Comparison of ENCODE assay signal across 1 cellular context in genomic region chr10:130110236-130111114, GRCh38.
TF ChIP-seq lines count a peak whose summit lies in the region.

C10orf143 (minus strand) TSS chr10:130110830; CDS start chr10:130110772, 58 bp downstream.

TF ChIP-seq in HepG2, 621 proteins besides CTCF, POLR2A, EP300 and RAD21 (continued from another document and continues in another):
- no peak for TF ChIP-seq SKIL (CRISPR knock-in tag; IDR thresholded peaks at IDR 0.05; ENCODE audit: borderline replicate concordance)
- no peak for TF ChIP-seq HNF4G (IDR thresholded peaks at IDR 0.05; ENCODE audit: borderline replicate concordance, low read depth, low read length)
- 0 out of 2 replicates have a peak, but pooled peaks have one; percentile 46 for TF ChIP-seq HNF4G (CRISPR knock-in tag; IDR thresholded peaks at IDR 0.05; ENCODE audit: borderline replicate concordance, low read depth)
- TF ChIP-seq NFIC (IDR thresholded peaks at IDR 0.05; ENCODE audit: low read length): no peak; the same call in 1 of the 2 replicates
- no peak for TF ChIP-seq MTF1 (CRISPR knock-in tag; IDR thresholded peaks at IDR 0.05)
- TF ChIP-seq ZKSCAN1 (IDR thresholded peaks at IDR 0.05; ENCODE audit: low read length): no peak; the same call in 1 of the 2 replicates
- TF ChIP-seq CSRNP2 (CRISPR knock-in tag; conservative IDR thresholded peaks at IDR 0.05; ENCODE audit: low read depth): no peak
- peak; percentile 82 for TF ChIP-seq AHR (CRISPR knock-in tag; IDR thresholded peaks at IDR 0.05)
- TF ChIP-seq THAP7 (CRISPR knock-in tag; IDR thresholded peaks at IDR 0.05): no peak
- no peak for TF ChIP-seq RBAK (CRISPR knock-in tag; IDR thresholded peaks at IDR 0.05)
- no peak; the same call in 1 of the 2 replicates for TF ChIP-seq ZNF761 (CRISPR knock-in tag; conservative IDR thresholded peaks at IDR 0.05)
- TF ChIP-seq SSRP1 (CRISPR knock-in tag; IDR thresholded peaks at IDR 0.05): no peak
- TF ChIP-seq ZNF780A (CRISPR knock-in tag; IDR thresholded peaks at IDR 0.05): no peak; the same call in 1 of the 2 replicates
- no peak for TF ChIP-seq MTA3 (CRISPR knock-in tag; IDR thresholded peaks at IDR 0.05)
- TF ChIP-seq KDM5B (CRISPR knock-in tag; IDR thresholded peaks at IDR 0.05; ENCODE audit: borderline replicate concordance): peak; percentile 86
- 0 out of 2 replicates have a peak, but pooled peaks have one; percentile 67 for TF ChIP-seq CCDC6 (CRISPR knock-in tag; IDR thresholded peaks at IDR 0.05)
- no peak for TF ChIP-seq NR2F6 (IDR thresholded peaks at IDR 0.05)
- TF ChIP-seq NR2F6 (CRISPR knock-in tag; IDR thresholded peaks at IDR 0.05): peak; percentile 18; the same call in 1 of the 2 replicates
- TF ChIP-seq ZNF513 (CRISPR knock-in tag; conservative IDR thresholded peaks at IDR 0.05): no peak
- no peak; the same call in 1 of the 2 replicates for TF ChIP-seq ZBTB34 (CRISPR knock-in tag; IDR thresholded peaks at IDR 0.05)
- TF ChIP-seq DRAP1 (CRISPR knock-in tag; IDR thresholded peaks at IDR 0.05): peak; percentile 47; the same call in 1 of the 2 replicates
- TF ChIP-seq ZNF558 (CRISPR knock-in tag; IDR thresholded peaks at IDR 0.05; ENCODE audit: borderline replicate concordance): no peak
- no peak for TF ChIP-seq CSRNP1 (CRISPR knock-in tag; IDR thresholded peaks at IDR 0.05)
- peak; percentile 47; the same call in 1 of the 2 replicates for TF ChIP-seq BCL6 (CRISPR knock-in tag; IDR thresholded peaks at IDR 0.05)
- TF ChIP-seq TAF15 (IDR thresholded peaks at IDR 0.05; ENCODE audit: low read depth, low read length, poor library complexity, severe bottlenecking): no peak
- no peak for TF ChIP-seq TRIM24 (CRISPR knock-in tag; IDR thresholded peaks at IDR 0.05)
- peak; percentile 27; the same call in 1 of the 2 replicates for TF ChIP-seq NCOA2 (CRISPR knock-in tag; IDR thresholded peaks at IDR 0.05)
- no peak for TF ChIP-seq ADNP (CRISPR knock-in tag; IDR thresholded peaks at IDR 0.05)
- peak; percentile 76 for TF ChIP-seq RXRA (CRISPR knock-in tag; IDR thresholded peaks at IDR 0.05)
- TF ChIP-seq ZNF24 (IDR thresholded peaks at IDR 0.05): no peak
- TF ChIP-seq CERS6 (CRISPR knock-in tag; IDR thresholded peaks at IDR 0.05): no peak
- peak; percentile 88 for TF ChIP-seq CHD2 (IDR thresholded peaks at IDR 0.05; ENCODE audit: low read depth, low read length)
- TF ChIP-seq ATF4 (CRISPR knock-in tag; IDR thresholded peaks at IDR 0.05): no peak; a peak in 1 of 4 replicates
- peak; percentile 66; the same call in 1 of the 2 replicates for TF ChIP-seq FOXC1 (CRISPR knock-in tag; IDR thresholded peaks at IDR 0.05; ENCODE audit: borderline replicate concordance)
- TF ChIP-seq TCF7 (IDR thresholded peaks at IDR 0.05; ENCODE audit: low read depth): no peak
- no peak; the same call in 1 of the 2 replicates for TF ChIP-seq TFAP4 (IDR thresholded peaks at IDR 0.05; ENCODE audit: borderline replicate concordance, low read depth)
- TF ChIP-seq IRF9 (CRISPR knock-in tag; IDR thresholded peaks at IDR 0.05; ENCODE audit: borderline replicate concordance): peak; percentile 59; the same call in 1 of the 2 replicates
- TF ChIP-seq ZNF703 (CRISPR knock-in tag; IDR thresholded peaks at IDR 0.05; ENCODE audit: borderline replicate concordance): no peak; the same call in 1 of the 2 replicates
- TF ChIP-seq ZBTB49 (CRISPR knock-in tag; IDR thresholded peaks at IDR 0.05; ENCODE audit: borderline replicate concordance): no peak
- TF ChIP-seq ZNF224 (CRISPR knock-in tag; IDR thresholded peaks at IDR 0.05): no peak
- no peak for TF ChIP-seq ZNF737 (CRISPR knock-in tag; IDR thresholded peaks at IDR 0.05; ENCODE audit: borderline replicate concordance)
- TF ChIP-seq ZNF260 (CRISPR knock-in tag; IDR thresholded peaks at IDR 0.05; ENCODE audit: borderline replicate concordance, low read depth): no peak
- TF ChIP-seq ZFP36 (IDR thresholded peaks at IDR 0.05; ENCODE audit: borderline replicate concordance, low read depth, low read length, partially characterized antibody): no peak
- no peak for TF ChIP-seq PRPF4 (IDR thresholded peaks at IDR 0.05; ENCODE audit: low read depth, low read length, poor library complexity, severe bottlenecking)
- TF ChIP-seq ZNF629 (CRISPR knock-in tag; conservative IDR thresholded peaks at IDR 0.05): no peak; the same call in 1 of the 2 replicates
- TF ChIP-seq RELA (CRISPR knock-in tag; IDR thresholded peaks at IDR 0.05): no peak
- no peak for TF ChIP-seq RAD51 (IDR thresholded peaks at IDR 0.05; ENCODE audit: borderline replicate concordance)
